Comparison of ENCODE assay signal across 13 cellular contexts in the genomic region with DNA sequence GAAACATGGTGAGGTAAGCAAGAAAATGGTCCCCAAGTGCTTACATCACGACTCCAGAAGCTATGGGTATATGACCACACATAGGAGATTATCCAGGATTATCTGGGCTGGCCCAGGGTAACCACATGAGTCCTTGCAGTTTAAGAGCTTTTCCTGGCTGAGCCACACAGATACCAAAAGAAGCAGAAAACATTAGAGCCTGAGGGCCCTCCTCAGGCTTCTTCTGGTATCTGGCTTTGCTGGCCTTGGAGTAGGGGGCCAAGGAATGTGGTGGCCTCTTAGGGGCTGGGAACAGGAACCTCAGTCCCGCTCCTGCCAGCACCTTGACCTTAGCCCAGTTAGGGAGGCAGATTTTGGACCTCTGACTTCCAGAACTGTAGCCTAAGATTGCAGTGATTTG.
"Had no signal": no experiment of that assay in that cellular context is flagged by ENCODE, and none has a peak within 500 bp of the region (broad histone marks: within the 10 kb centered on the region; RNA-seq: fewer than 3 reads in every experiment).

No MANE protein-coding gene starts in this region.

- H3K4me3 ChIP-seq: adrenal gland, esophagus squamous epithelium, hepatocyte, left lung, testis, upper lobe of left lung had no signal

- H3K27me3 ChIP-seq: adrenal gland, esophagus squamous epithelium, hepatocyte, left lung, testis, upper lobe of left lung had no signal

- H3K36me3 ChIP-seq: adrenal gland, esophagus squamous epithelium, left lung, upper lobe of left lung had no signal

- H3K9me3 ChIP-seq: esophagus squamous epithelium, testis, upper lobe of left lung had no signal

- DNase-seq: activated CD4-positive, alpha-beta T cell treated with anti-CD3 and anti-CD28 coated beads, Interleukin-2, amount 50 U/mL, for 48 hours; activated gamma-delta T cell treated with Interleukin-2 at 50 U/mL for 16 hours; adrenal gland; effector CD8-positive, alpha-beta T cell; esophagus squamous epithelium; kidney; left lung; naive thymus-derived CD4-positive, alpha-beta T cell; stimulated activated CD4-positive, alpha-beta T cell treated with anti-CD3 and anti-CD28 coated beads, Interleukin-4, amount 100 ng/mL, for 4 hours; testis; upper lobe of left lung had no signal

- H3K27ac ChIP-seq: adrenal gland, esophagus squamous epithelium, hepatocyte, left lung, testis, upper lobe of left lung, VCaP had no signal
